22 cellular contexts compared by ENCODE assay signal in the genomic region with DNA sequence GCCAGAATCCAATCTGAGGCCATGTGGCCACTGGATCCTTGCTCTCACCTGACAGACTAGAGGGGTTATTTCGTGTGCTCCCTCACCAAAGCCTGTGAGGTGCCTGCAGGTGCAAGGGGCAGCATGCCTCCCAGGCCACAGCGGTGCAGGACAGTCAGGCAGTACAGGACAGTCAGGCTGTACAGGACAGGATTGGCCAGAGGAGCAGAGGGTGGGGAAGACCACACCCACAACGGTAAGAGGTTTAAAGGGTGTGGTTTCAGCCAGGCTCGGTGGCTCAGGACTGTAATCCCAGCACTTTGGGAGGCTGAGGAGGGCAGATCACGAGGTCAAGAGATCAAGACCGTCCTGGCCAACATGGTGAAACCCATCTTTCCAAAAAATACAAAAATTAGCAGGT. TPM values are rescaled to one million over a fixed set of nuclear protein-coding genes. Genes with fewer than 3 reads are reported as not detected.
DNase-seq lines count a peak whose midpoint lies in the region; ATAC-seq, FAIRE-seq and TF ChIP-seq lines count a peak whose summit lies in the region.
"Had no signal": no experiment of that assay in that cellular context is flagged by ENCODE, and none has a peak within 500 bp of the region (broad histone marks: within the 10 kb centered on the region; RNA-seq: fewer than 3 reads in every experiment).

No MANE protein-coding gene starts in this region.

- H3K79me2 ChIP-seq in K562 (ENCODE audit: control insufficient read depth, insufficient read depth, low read length) = peaks cover 15% of the 10 kb centered on the region

- TF ChIP-seq CTCF in HEK293 (tag by site-specific recombination; IDR thresholded peaks at IDR 0.05) (no peak), K562 (IDR thresholded peaks at IDR 0.05 in 2 of 3, conservative IDR thresholded peaks at IDR 0.05 in 1 of 3; ENCODE audit: insufficient read depth in 2 of 3, low read depth in 1 of 3, low read length in 3 of 3) (no peak), nephron (IDR thresholded peaks at IDR 0.05; ENCODE audit: unreplicated experiment in 3 of 3) (no peak), GM20000 (IDR thresholded peaks at IDR 0.05; ENCODE audit: extremely low read depth, missing control alignments) (no peak)

- FAIRE-seq in K562 (lab: Jason Lieb, UNC) = peak; percentile 92
- FAIRE-seq: D721Med, GM12891, H1, HTR-8/SVneo had no signal

- 0% methylated on average over 3 of the region's 6 CpGs for WGBS in K562 (ENCODE audit: insufficient coverage, low coverage, missing lambda C conversion rate)

- H4K20me1 ChIP-seq in K562 (replicated peaks; ENCODE audit: control insufficient read depth, insufficient read depth, low read length) = no peaks in the 10 kb centered on the region

- ATAC-seq in K562 = peak; percentile 54
- no peak for ATAC-seq in HG02884 (IDR thresholded peaks at IDR 0.05; ENCODE audit: unreplicated experiment)

- no peaks in the 10 kb centered on the region for H3K36me3 ChIP-seq in CD4-positive, alpha-beta memory T cell (ENCODE audit: insufficient read depth, low read length)
- H3K36me3 ChIP-seq in HEK293 (ENCODE audit: control insufficient read depth in 2 of 2, insufficient read depth in 1 of 2, low read length in 2 of 2) = no peaks in the 10 kb centered on the region
- H3K36me3 ChIP-seq in K562 (ENCODE audit: control insufficient read depth, insufficient read depth, low read length) = no peaks in the 10 kb centered on the region
- H3K36me3 ChIP-seq: Peyer's patch had no signal

- peak overlapping the region in 4 of 7 donors; percentile 22 to 80 (median 30) for H3K27ac Mint-ChIP-seq in CD4-positive, alpha-beta memory T cell
- no peak overlapping the region for H3K27ac Mint-ChIP-seq in nephron

- peaks cover 3 to 5% of the 10 kb centered on the region in 2 donors for H3K36me3 Mint-ChIP-seq in CD4-positive, alpha-beta memory T cell
- no peaks in the 10 kb centered on the region for H3K36me3 Mint-ChIP-seq in nephron (ENCODE audit: low read depth)
- H3K36me3 Mint-ChIP-seq: CD8-positive, alpha-beta memory T cell had no signal

- peak overlapping the region in 1 of 8 donors; percentile 39 for H3K4me3 Mint-ChIP-seq in CD4-positive, alpha-beta memory T cell
- H3K4me3 Mint-ChIP-seq in nephron = peak overlapping the region; percentile 71 to 91 (median 78)

- H3K9me1 ChIP-seq in K562 (ENCODE audit: control insufficient read depth, insufficient read depth, low read length) = no peaks in the 10 kb centered on the region

- H3K27ac ChIP-seq in CD4-positive, alpha-beta memory T cell (ENCODE audit: low read depth, low read length) = no peak overlapping the region
- no peak overlapping the region for H3K27ac ChIP-seq in HEK293 (ENCODE audit: extremely low read depth, low read depth, low read length)
- no peak overlapping the region for H3K27ac ChIP-seq in K562 (ENCODE audit: extremely low read depth, low read depth, low read length)
- H3K27ac ChIP-seq: HL-60, Peyer's patch had no signal

- no TSS peak for BruUV-seq in K562 (replicated peaks; lab: Mats Ljungman, UMichigan)

- CTCF ChIA-PET in CD4-positive, alpha-beta memory T cell (lab: Charles Lee; ENCODE audit: partially characterized antibody) = no interaction called here
- CTCF ChIA-PET in HEK293 (lab: Yijun Ruan, JAX) = no interaction called here
- CTCF ChIA-PET in K562 (lab: Yijun Ruan, JAX; ENCODE audit: low intra/inter-chr PET ratio) = interaction anchor here (0.6 kb wide), 1 partner anchor 477 kb away, joined by 3 read pairs; no protein-coding TSS in a partner anchor

- intact Hi-C loops in CD4-positive, alpha-beta memory T cell (cut with micrococcal nuclease) = loop anchor here (5.0 kb wide), 1 partner anchor 122 kb away; the partner anchor contains the start of gene NUDT14
- intact Hi-C loops in K562 (cut with micrococcal nuclease) = no loop called here

- no peaks in the 10 kb centered on the region for H3K27me3 Mint-ChIP-seq in CD4-positive, alpha-beta memory T cell
- H3K27me3 Mint-ChIP-seq in nephron (ENCODE audit: low read depth) = no peaks in the 10 kb centered on the region
- H3K27me3 Mint-ChIP-seq: CD8-positive, alpha-beta memory T cell had no signal

- 0 out of 2 replicates have a peak overlapping the region, but pooled peaks have one; percentile 39 for H2AFZ ChIP-seq in K562 (ENCODE audit: low read depth, low read length)

- no peaks in the 10 kb centered on the region for H3K27me3 ChIP-seq in CD4-positive, alpha-beta memory T cell (ENCODE audit: insufficient read depth, low read length)
- H3K27me3 ChIP-seq in K562 (ENCODE audit: control insufficient read depth in 2 of 2, insufficient read depth in 2 of 2, low read length in 2 of 2) = no peaks in the 10 kb centered on the region
- H3K27me3 ChIP-seq: BLaER1, Peyer's patch had no signal

- peaks cover 0 to 3% (median 0%) of the 10 kb centered on the region in 8 donors for H3K9me3 Mint-ChIP-seq in CD4-positive, alpha-beta memory T cell
- no peaks in the 10 kb centered on the region for H3K9me3 Mint-ChIP-seq in nephron

- H3K9me3 ChIP-seq in CD4-positive, alpha-beta memory T cell (ENCODE audit: control insufficient read depth in 1 of 2, low read length in 2 of 2) = no peaks in the 10 kb centered on the region
- no peaks in the 10 kb centered on the region for H3K9me3 ChIP-seq in HEK293 (ENCODE audit: control insufficient read depth, insufficient read depth, low read depth, low read length)
- peaks cover 2% of the 10 kb centered on the region; the same call in 1 of the 2 replicates for H3K9me3 ChIP-seq in K562 (replicated peaks; ENCODE audit: control insufficient read depth, insufficient read depth, low read depth, low read length)
- H3K9me3 ChIP-seq: BLaER1, Peyer's patch had no signal

- no peak for TF ChIP-seq POLR2A in K562 (conservative IDR thresholded peaks at IDR 0.05)

- H3K4me3 ChIP-seq in CD4-positive, alpha-beta memory T cell (ENCODE audit: low read length in 2 of 2) = no peak overlapping the region
- no peak overlapping the region for H3K4me3 ChIP-seq in HEK293 (ENCODE audit: low read depth, low read length)
- no peak overlapping the region for H3K4me3 ChIP-seq in K562
- H3K4me3 ChIP-seq: BLaER1, Peyer's patch had no signal

- POLR2A ChIA-PET in CD4-positive, alpha-beta memory T cell (lab: Charles Lee; ENCODE audit: partially characterized antibody) = no interaction called here
- POLR2A ChIA-PET in HEK293 (lab: Yijun Ruan, JAX) (no interaction called here), K562 (lab: Yijun Ruan, JAX) (interaction anchor here (1.1 kb wide), 1 partner anchor 23 kb away, joined by 3 read pairs; no protein-coding TSS in a partner anchor)

- in situ Hi-C loops in K562 (cut with MboI) = no loop called here

- H3K4me1 Mint-ChIP-seq in CD4-positive, alpha-beta memory T cell = peaks cover 18 to 34% (median 26%) of the 10 kb centered on the region in 4 donors
- no peaks in the 10 kb centered on the region for H3K4me1 Mint-ChIP-seq in nephron

- H3K4me1 ChIP-seq in CD4-positive, alpha-beta memory T cell (ENCODE audit: insufficient read depth, low read length) = peaks cover 22% of the 10 kb centered on the region
- H3K4me1 ChIP-seq in HEK293 (ENCODE audit: control insufficient read depth, insufficient read depth, low read length) = no peaks in the 10 kb centered on the region
- peaks cover 4 to 29% of the 10 kb centered on the region in 2 experiments; a peak in 4 of 5 replicates for H3K4me1 ChIP-seq in K562 (replicated peaks in 1 of 2; ENCODE audit: control insufficient read depth in 2 of 2, insufficient read depth in 2 of 2, low read length in 2 of 2)

- no peak for TF ChIP-seq EP300 in K562 (IDR thresholded peaks at IDR 0.05; ENCODE audit: low read length)

- TF ChIP-seq RAD21 in K562 (CRISPR knock-in tag; conservative IDR thresholded peaks at IDR 0.05 in 1 of 2, IDR thresholded peaks at IDR 0.05 in 1 of 2) = no peak

- DNase-seq in CD4-positive, alpha-beta memory T cell = no peak
- DNase-seq in K562 (ENCODE audit: extremely low read depth in 1 of 4, low spot score in 3 of 4) = peak in 2 of 4 experiments; percentile 31 to 58
- no peak for DNase-seq in HT-29 (ENCODE audit: low spot score)
- DNase-seq in NCI-H2081 treated with DMSO at 0.1 percent for 48 hours (lab: John Stamatoyannopoulos, UW) = no peak
- no peak for DNase-seq in GM20000 (ENCODE audit: low spot score)
- DNase-seq: CD8-positive, alpha-beta memory T cell; IMR-90; Karpas-422; NCI-H1417 treated with DMSO at 0.1 percent for 48 hours; NCI-H1930; NCI-H345; NCI-H524 treated with DMSO at 0.1 percent for 48 hours; Peyer's patch had no signal

- H3K4me2 ChIP-seq in K562 (ENCODE audit: insufficient read depth, low read length) = no peak overlapping the region
- H3K4me2 ChIP-seq: BLaER1 had no signal

- peak overlapping the region in 1 of 2 experiments; percentile 56; a peak in 1 of 4 replicates for H3K9ac ChIP-seq in K562 (ENCODE audit: insufficient read depth in 1 of 2, low read depth in 2 of 2, low read length in 2 of 2)
- H3K9ac ChIP-seq: BLaER1 had no signal

RNA-seq across cellular contexts. Expression of gene BRF1, which starts 3.1 kb away (rescaled TPM):
- total RNA-seq in CD4-positive, alpha-beta memory T cell = 10 to 100 TPM; 49.7 to 56.0 TPM
- 10 to 100 TPM in 1 of 2 donors, 1 to 10 TPM in 1; 3.0 to 10.2 TPM for polyA plus RNA-seq in CD4-positive, alpha-beta memory T cell
- 71.0 and 136 TPM in 2 replicates for total RNA-seq in K562 (2011; cell fraction: chromatin; rRNA removed; ENCODE audit: low replicate concordance)
- 63.5 and 70.5 TPM in 2 replicates for total RNA-seq in K562 (2011; cell fraction: nucleolus; rRNA removed)
- 45.0 and 51.4 TPM in 2 replicates for total RNA-seq in K562 (2011; cell fraction: nucleoplasm; rRNA removed)
- 24.6 and 24.9 TPM in 2 replicates for total RNA-seq in K562 (2014; rRNA removed)
- total RNA-seq in K562 (2014; rRNA removed; fragmentation: Illumina TruSeq; extraction: Trizol) = 6.9 and 9.3 TPM in 2 replicates
- total RNA-seq in K562 (2015; rRNA removed; fragmentation: Illumina TruSeq; extraction: Trizol) = 12.5 and 12.7 TPM in 2 replicates
- total RNA-seq in K562 (2021) = 22.5 and 22.6 TPM in 2 replicates
- polyA plus RNA-seq in K562 (2011; rRNA removed) = 3.6 and 5.6 TPM in 2 replicates
- polyA plus RNA-seq in K562 (2011; cell fraction: cytosol; rRNA removed) = 3.3 and 6.4 TPM in 2 replicates
- 25.8 and 37.9 TPM in 2 replicates for polyA plus RNA-seq in K562 (2011; cell fraction: nucleus; rRNA removed)
- 14.4 and 14.8 TPM in 2 replicates for polyA plus RNA-seq in K562 (2012)
- 8.2 and 10.5 TPM in 2 replicates for polyA plus RNA-seq in K562 (2014; fragmentation: Illumina TruSeq; extraction: Trizol)
- under 1 TPM; 0.14 to 0.17 TPM for polyA plus RNA-seq in K562 (2014; fragmentation: Nextera tagmentation; extraction: Ambion mirVana)
- 12.8 and 14.6 TPM in 2 replicates for polyA plus RNA-seq in K562 (2014; rRNA removed)
- polyA minus RNA-seq in K562 (2011; rRNA and poly(A)+ RNA removed) = 5.2 and 6.5 TPM in 2 replicates
- 6.4 and 8.4 TPM in 2 replicates for polyA minus RNA-seq in K562 (2011; cell fraction: cytosol; rRNA and poly(A)+ RNA removed)
- polyA minus RNA-seq in K562 (2011; cell fraction: nucleus; rRNA and poly(A)+ RNA removed) = 20.3 and 25.3 TPM in 2 replicates
- 46.6 and 50.2 TPM in 2 replicates for total RNA-seq in HT-29 (2014; rRNA removed; shearing (Covaris generic))

RNA-seq across cellular contexts. Expression of gene PACS2, which starts 10.6 kb away (rescaled TPM):
- 10 to 100 TPM; 70.9 to 76.6 TPM for total RNA-seq in CD4-positive, alpha-beta memory T cell
- 1 to 10 TPM; 1.9 to 7.7 TPM for polyA plus RNA-seq in CD4-positive, alpha-beta memory T cell
- total RNA-seq in K562 (2011; cell fraction: chromatin; rRNA removed; ENCODE audit: low replicate concordance) = 28.1 and 70.2 TPM in 2 replicates
- 30.5 and 32.4 TPM in 2 replicates for total RNA-seq in K562 (2011; cell fraction: nucleolus; rRNA removed)
- 22.4 and 23.7 TPM in 2 replicates for total RNA-seq in K562 (2011; cell fraction: nucleoplasm; rRNA removed)
- 13.2 and 21.3 TPM in 2 replicates for total RNA-seq in K562 (2014; rRNA removed)
- total RNA-seq in K562 (2014; rRNA removed; fragmentation: Illumina TruSeq; extraction: Trizol) = 4.4 and 5.9 TPM in 2 replicates
- total RNA-seq in K562 (2015; rRNA removed; fragmentation: Illumina TruSeq; extraction: Trizol) = 10.4 and 11.6 TPM in 2 replicates
- 20.8 and 21.0 TPM in 2 replicates for total RNA-seq in K562 (2021)
- polyA plus RNA-seq in K562 (2011; rRNA removed) = 8.8 and 9.9 TPM in 2 replicates
- 6.8 and 14.3 TPM in 2 replicates for polyA plus RNA-seq in K562 (2011; cell fraction: cytosol; rRNA removed)
- 27.9 and 60.4 TPM in 2 replicates for polyA plus RNA-seq in K562 (2011; cell fraction: nucleus; rRNA removed)
- 16.4 and 29.4 TPM in 2 replicates for polyA plus RNA-seq in K562 (2012)
- polyA plus RNA-seq in K562 (2014; fragmentation: Illumina TruSeq; extraction: Trizol) = 4.3 and 9.0 TPM in 2 replicates
- polyA plus RNA-seq in K562 (2014; fragmentation: Nextera tagmentation; extraction: Ambion mirVana) = under 1 TPM; 0.11 to 0.34 TPM
- polyA plus RNA-seq in K562 (2014; rRNA removed) = 14.6 and 16.6 TPM in 2 replicates
- polyA minus RNA-seq in K562 (2011; rRNA and poly(A)+ RNA removed) = 2.8 and 6.3 TPM in 2 replicates
- polyA minus RNA-seq in K562 (2011; cell fraction: cytosol; rRNA and poly(A)+ RNA removed) = 10.2 and 13.9 TPM in 2 replicates
- 8.9 and 15.8 TPM in 2 replicates for polyA minus RNA-seq in K562 (2011; cell fraction: nucleus; rRNA and poly(A)+ RNA removed)
- 65.6 and 65.7 TPM in 2 replicates for total RNA-seq in HT-29 (2014; rRNA removed; shearing (Covaris generic))

RNA-seq across cellular contexts. Expression of gene BTBD6, which starts 55.6 kb away (rescaled TPM):
- 10 to 100 TPM; 52.0 to 56.7 TPM for total RNA-seq in CD4-positive, alpha-beta memory T cell
- polyA plus RNA-seq in CD4-positive, alpha-beta memory T cell = 10 to 100 TPM in 1 of 2 donors, 1 to 10 TPM in 1; 5.4 to 17.4 TPM
- not detected in 2 replicates for total RNA-seq in K562 (2011; cell fraction: chromatin; rRNA removed; ENCODE audit: low replicate concordance)
- not detected in 2 replicates for total RNA-seq in K562 (2011; cell fraction: nucleolus; rRNA removed)
- not detected in 2 replicates for total RNA-seq in K562 (2011; cell fraction: nucleoplasm; rRNA removed)
- total RNA-seq in K562 (2014; rRNA removed) (not detected in 2 replicates), K562 (2014; rRNA removed; fragmentation: Illumina TruSeq; extraction: Trizol) (not detected in 2 replicates), K562 (2015; rRNA removed; fragmentation: Illumina TruSeq; extraction: Trizol) (not detected in 2 replicates), K562 (2021) (0.16 TPM in 1 of 2 replicates, not detected in the other)
- polyA plus RNA-seq in K562 (2011; rRNA removed) (not detected in 2 replicates), K562 (2014; fragmentation: Illumina TruSeq; extraction: Trizol) (not detected in 2 replicates), K562 (2014; fragmentation: Nextera tagmentation; extraction: Ambion mirVana) (not detected), K562 (2014; rRNA removed) (not detected in 2 replicates)
- polyA plus RNA-seq in K562 (2011; cell fraction: cytosol; rRNA removed) = not detected in 2 replicates
- not detected in 2 replicates for polyA plus RNA-seq in K562 (2011; cell fraction: nucleus; rRNA removed)
- polyA plus RNA-seq in K562 (2012) = 0.08 TPM in 1 of 2 replicates, not detected in the other
- polyA minus RNA-seq in K562 (2011; rRNA and poly(A)+ RNA removed) = not detected in 2 replicates
- 0.38 TPM in 1 of 2 replicates, not detected in the other for polyA minus RNA-seq in K562 (2011; cell fraction: cytosol; rRNA and poly(A)+ RNA removed)
- polyA minus RNA-seq in K562 (2011; cell fraction: nucleus; rRNA and poly(A)+ RNA removed) = not detected in 2 replicates
- total RNA-seq in HT-29 (2014; rRNA removed; shearing (Covaris generic)) = 65.8 and 72.3 TPM in 2 replicates

Comparison
In these comparisons a context has a peak if more than half of its experiments do, and no peak if none do; other contexts are left out.
1. H3K27ac Mint-ChIP-seq: peak in CD4-positive, alpha-beta memory T cell (4 of 7); none in nephron (0 of 3).
2. RNA of gene BTBD6, which starts 55.6 kb away (total RNA-seq): 65.8 to 72.3 TPM in HT-29 and 52.0 to 56.7 TPM in CD4-positive, alpha-beta memory T cell; 0.16 TPM in K562; every median in the first group is over 10 times any median in the second.